ENCODE assay signal across 1 cellular context in the genomic region with DNA sequence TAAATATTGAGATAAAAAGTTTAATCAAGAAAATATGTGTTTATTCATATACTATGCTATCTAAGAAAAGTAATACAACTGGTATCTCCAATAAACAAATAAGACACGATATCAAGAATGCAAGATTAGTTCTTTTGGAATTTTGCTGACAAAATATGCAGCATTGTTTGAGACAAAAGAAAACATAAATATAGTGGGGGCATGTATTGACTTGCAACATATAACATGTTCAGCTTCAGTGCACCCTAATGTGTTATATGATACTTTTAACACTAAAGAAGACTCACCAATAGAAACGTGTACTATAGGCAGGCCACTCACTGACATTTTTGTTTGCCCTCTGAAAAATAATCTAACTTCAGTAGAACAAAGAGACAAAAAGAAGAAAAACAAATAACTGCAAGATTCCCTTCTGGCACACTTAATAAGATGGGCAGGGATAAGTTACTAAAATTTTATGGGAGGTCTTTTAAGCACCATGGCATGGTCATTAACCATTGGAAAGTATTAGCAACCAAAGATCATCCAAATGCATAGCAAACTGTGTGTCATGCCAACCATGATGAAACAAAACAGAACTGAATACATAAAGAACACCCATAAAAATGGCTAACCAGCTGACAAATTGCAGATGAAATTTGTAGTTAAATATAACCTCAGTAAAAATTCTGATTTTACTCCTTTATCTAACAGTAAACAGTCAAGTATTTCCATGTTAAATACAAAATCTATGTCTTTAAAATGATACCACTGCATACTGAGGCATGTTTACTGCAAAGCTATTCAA.
A peak's percentile ranks its signal among the peaks of the same experiment; 100 is the strongest.
TF ChIP-seq lines count a peak whose summit lies in the region.

No MANE protein-coding gene starts in this region.

TF ChIP-seq in HEK293, 187 proteins besides CTCF, POLR2A, EP300 and RAD21 (continued from another document):
- TF ChIP-seq ZSCAN5A (tag by site-specific recombination; IDR thresholded peaks at IDR 0.05), result no peak
- no peak for TF ChIP-seq ZNF175 (tag by site-specific recombination; IDR thresholded peaks at IDR 0.05)
- no peak for TF ChIP-seq MEIS1 (CRISPR knock-in tag; IDR thresholded peaks at IDR 0.05; ENCODE audit: borderline replicate concordance)
- no peak for TF ChIP-seq INSM2 (tag by site-specific recombination; IDR thresholded peaks at IDR 0.05)
- TF ChIP-seq ZBTB48 (tag by site-specific recombination; IDR thresholded peaks at IDR 0.05), result no peak
- 0 out of 2 replicates have a peak, but pooled peaks have one; percentile 26 for TF ChIP-seq BCL6B (tag by site-specific recombination; IDR thresholded peaks at IDR 0.05)
- TF ChIP-seq KLF7 (tag by site-specific recombination; IDR thresholded peaks at IDR 0.05; ENCODE audit: borderline replicate concordance), result no peak
- TF ChIP-seq IKZF3 (tag by site-specific recombination; IDR thresholded peaks at IDR 0.05), result no peak
- TF ChIP-seq ZNF664 (tag by site-specific recombination; IDR thresholded peaks at IDR 0.05), result 0 out of 2 replicates have a peak, but pooled peaks have one; percentile 34
- no peak for TF ChIP-seq KLF9 (tag by site-specific recombination; IDR thresholded peaks at IDR 0.05; ENCODE audit: low read depth)
- no peak for TF ChIP-seq ZNF18 (tag by site-specific recombination; IDR thresholded peaks at IDR 0.05)
- TF ChIP-seq ZNF768 (tag by site-specific recombination; IDR thresholded peaks at IDR 0.05), result no peak
- no peak for TF ChIP-seq ZNF324 (tag by site-specific recombination; IDR thresholded peaks at IDR 0.05)
- no peak for TF ChIP-seq ZNF398 (tag by site-specific recombination; IDR thresholded peaks at IDR 0.05)
